In the genomic region with DNA sequence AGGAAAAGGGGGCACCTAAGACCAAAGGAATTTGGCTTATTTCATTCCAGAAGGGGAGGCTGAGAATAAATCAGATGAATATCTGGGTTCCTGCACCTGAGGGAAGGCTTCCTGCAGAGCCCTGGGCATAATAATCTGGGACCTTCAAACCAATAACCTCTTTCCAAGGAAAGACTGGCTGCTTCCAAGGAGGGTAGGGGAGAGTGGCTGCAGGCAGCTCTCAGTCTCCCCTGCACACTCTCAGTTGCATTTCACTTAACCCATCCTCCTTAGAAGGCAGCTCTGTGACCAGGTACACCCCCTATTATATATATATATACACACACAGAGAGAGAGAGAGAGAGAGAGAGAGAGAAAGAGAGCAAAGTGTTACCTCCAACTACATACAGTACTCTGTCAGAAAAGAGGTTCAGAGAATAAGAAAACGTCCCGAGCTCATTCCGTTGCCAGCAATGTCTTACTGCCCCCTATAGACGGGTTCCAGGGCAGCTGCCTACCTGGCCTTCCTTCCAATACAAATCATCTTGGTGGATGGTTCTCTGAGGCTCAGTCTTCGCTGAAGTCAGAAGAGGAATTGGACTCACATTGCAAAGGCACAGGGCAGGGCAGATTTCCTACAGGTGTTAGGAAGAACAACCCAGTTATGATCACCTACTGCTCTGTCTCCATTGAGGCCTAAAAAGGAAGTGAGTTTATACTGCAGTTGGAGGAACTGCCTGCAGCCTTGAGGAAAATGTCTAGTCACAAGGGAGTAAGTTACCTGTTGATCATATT, we compare ENCODE assay signal across 1 cellular context.
TF ChIP-seq lines count a peak whose summit lies in the region.

No MANE protein-coding gene starts in this region.

TF ChIP-seq in GM23338, 12 proteins besides CTCF, POLR2A, EP300 and RAD21 (continued from another document):
- TF ChIP-seq, protein P1, sequence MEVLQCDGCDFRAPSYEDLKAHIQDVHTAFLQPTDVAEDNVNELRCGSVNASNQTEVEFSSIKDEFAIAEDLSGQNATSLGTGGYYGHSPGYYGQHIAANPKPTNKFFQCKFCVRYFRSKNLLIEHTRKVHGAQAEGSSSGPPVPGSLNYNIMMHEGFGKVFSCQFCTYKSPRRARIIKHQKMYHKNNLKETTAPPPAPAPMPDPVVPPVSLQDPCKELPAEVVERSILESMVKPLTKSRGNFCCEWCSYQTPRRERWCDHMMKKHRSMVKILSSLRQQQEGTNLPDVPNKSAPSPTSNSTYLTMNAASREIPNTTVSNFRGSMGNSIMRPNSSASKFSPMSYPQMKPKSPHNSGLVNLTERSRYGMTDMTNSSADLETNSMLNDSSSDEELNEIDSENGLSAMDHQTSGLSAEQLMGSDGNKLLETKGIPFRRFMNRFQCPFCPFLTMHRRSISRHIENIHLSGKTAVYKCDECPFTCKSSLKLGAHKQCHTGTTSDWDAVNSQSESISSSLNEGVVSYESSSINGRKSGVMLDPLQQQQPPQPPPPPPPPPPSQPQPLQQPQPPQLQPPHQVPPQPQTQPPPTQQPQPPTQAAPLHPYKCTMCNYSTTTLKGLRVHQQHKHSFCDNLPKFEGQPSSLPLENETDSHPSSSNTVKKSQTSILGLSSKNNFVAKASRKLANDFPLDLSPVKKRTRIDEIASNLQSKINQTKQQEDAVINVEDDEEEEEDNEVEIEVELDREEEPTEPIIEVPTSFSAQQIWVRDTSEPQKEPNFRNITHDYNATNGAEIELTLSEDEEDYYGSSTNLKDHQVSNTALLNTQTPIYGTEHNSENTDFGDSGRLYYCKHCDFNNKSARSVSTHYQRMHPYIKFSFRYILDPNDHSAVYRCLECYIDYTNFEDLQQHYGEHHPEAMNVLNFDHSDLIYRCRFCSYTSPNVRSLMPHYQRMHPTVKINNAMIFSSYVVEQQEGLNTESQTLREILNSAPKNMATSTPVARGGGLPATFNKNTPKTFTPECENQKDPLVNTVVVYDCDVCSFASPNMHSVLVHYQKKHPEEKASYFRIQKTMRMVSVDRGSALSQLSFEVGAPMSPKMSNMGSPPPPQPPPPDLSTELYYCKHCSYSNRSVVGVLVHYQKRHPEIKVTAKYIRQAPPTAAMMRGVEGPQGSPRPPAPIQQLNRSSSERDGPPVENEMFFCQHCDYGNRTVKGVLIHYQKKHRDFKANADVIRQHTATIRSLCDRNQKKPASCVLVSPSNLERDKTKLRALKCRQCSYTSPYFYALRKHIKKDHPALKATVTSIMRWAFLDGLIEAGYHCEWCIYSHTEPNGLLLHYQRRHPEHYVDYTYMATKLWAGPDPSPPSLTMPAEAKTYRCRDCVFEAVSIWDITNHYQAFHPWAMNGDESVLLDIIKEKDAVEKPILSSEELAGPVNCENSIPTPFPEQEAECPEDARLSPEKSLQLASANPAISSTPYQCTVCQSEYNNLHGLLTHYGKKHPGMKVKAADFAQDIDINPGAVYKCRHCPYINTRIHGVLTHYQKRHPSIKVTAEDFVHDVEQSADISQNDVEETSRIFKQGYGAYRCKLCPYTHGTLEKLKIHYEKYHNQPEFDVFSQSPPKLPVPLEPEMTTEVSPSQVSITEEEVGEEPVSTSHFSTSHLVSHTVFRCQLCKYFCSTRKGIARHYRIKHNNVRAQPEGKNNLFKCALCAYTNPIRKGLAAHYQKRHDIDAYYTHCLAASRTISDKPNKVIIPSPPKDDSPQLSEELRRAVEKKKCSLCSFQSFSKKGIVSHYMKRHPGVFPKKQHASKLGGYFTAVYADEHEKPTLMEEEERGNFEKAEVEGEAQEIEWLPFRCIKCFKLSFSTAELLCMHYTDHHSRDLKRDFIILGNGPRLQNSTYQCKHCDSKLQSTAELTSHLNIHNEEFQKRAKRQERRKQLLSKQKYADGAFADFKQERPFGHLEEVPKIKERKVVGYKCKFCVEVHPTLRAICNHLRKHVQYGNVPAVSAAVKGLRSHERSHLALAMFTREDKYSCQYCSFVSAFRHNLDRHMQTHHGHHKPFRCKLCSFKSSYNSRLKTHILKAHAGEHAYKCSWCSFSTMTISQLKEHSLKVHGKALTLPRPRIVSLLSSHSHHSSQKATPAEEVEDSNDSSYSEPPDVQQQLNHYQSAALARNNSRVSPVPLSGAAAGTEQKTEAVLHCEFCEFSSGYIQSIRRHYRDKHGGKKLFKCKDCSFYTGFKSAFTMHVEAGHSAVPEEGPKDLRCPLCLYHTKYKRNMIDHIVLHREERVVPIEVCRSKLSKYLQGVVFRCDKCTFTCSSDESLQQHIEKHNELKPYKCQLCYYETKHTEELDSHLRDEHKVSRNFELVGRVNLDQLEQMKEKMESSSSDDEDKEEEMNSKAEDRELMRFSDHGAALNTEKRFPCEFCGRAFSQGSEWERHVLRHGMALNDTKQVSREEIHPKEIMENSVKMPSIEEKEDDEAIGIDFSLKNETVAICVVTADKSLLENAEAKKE (CRISPR knock-in tag; IDR thresholded peaks at IDR 0.05) = no peak
- TF ChIP-seq EZH2phosphoT487 (IDR thresholded peaks at IDR 0.05; ENCODE audit: unreplicated experiment) (no peak), POLR2AphosphoS5 (IDR thresholded peaks at IDR 0.05; ENCODE audit: low read depth) (no peak), ZNF331 (CRISPR knock-in tag; IDR thresholded peaks at IDR 0.05; ENCODE audit: low read depth) (no peak)
- TF ChIP-seq, protein P2, sequence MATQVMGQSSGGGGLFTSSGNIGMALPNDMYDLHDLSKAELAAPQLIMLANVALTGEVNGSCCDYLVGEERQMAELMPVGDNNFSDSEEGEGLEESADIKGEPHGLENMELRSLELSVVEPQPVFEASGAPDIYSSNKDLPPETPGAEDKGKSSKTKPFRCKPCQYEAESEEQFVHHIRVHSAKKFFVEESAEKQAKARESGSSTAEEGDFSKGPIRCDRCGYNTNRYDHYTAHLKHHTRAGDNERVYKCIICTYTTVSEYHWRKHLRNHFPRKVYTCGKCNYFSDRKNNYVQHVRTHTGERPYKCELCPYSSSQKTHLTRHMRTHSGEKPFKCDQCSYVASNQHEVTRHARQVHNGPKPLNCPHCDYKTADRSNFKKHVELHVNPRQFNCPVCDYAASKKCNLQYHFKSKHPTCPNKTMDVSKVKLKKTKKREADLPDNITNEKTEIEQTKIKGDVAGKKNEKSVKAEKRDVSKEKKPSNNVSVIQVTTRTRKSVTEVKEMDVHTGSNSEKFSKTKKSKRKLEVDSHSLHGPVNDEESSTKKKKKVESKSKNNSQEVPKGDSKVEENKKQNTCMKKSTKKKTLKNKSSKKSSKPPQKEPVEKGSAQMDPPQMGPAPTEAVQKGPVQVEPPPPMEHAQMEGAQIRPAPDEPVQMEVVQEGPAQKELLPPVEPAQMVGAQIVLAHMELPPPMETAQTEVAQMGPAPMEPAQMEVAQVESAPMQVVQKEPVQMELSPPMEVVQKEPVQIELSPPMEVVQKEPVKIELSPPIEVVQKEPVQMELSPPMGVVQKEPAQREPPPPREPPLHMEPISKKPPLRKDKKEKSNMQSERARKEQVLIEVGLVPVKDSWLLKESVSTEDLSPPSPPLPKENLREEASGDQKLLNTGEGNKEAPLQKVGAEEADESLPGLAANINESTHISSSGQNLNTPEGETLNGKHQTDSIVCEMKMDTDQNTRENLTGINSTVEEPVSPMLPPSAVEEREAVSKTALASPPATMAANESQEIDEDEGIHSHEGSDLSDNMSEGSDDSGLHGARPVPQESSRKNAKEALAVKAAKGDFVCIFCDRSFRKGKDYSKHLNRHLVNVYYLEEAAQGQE (IDR thresholded peaks at IDR 0.05; ENCODE audit: unreplicated experiment) = no peak
- TF ChIP-seq, protein P3, sequence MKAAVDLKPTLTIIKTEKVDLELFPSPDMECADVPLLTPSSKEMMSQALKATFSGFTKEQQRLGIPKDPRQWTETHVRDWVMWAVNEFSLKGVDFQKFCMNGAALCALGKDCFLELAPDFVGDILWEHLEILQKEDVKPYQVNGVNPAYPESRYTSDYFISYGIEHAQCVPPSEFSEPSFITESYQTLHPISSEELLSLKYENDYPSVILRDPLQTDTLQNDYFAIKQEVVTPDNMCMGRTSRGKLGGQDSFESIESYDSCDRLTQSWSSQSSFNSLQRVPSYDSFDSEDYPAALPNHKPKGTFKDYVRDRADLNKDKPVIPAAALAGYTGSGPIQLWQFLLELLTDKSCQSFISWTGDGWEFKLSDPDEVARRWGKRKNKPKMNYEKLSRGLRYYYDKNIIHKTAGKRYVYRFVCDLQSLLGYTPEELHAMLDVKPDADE (IDR thresholded peaks at IDR 0.05) = no peak
